14 cellular contexts compared by ENCODE assay signal in the genomic region with DNA sequence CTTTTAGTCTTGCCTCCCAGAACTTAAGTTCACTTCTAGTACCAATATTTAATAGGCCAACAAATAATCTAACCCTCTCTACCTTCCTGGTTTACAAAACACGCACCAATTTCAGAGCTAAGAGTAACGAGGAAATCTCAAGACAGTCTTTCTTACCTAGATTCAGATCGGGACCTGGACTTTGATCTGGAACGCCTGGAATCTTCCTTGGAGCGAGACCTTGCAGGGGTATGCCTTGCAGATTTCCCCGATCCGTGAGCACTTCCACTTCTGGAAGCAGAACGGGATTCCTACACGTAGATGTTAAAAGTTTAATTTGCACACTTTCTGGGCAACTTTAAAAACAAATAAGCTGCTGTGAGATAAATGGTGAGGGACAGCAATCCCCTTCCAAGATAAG. TPM values are rescaled to one million over a fixed set of nuclear protein-coding genes. Genes with fewer than 3 reads are reported as not detected.
A peak's percentile ranks its signal among the peaks of the same experiment; 100 is the strongest.
DNase-seq lines count a peak whose midpoint lies in the region; ATAC-seq and TF ChIP-seq lines count a peak whose summit lies in the region.
"Had no signal": no experiment of that assay in that cellular context is flagged by ENCODE, and none has a peak within 500 bp of the region (broad histone marks: within the 10 kb centered on the region; RNA-seq: fewer than 3 reads in every experiment).

No MANE protein-coding gene starts in this region.

- peak overlapping the region; percentile 2 to 96 (median 65) for H3K4me3 Mint-ChIP-seq in CD8-positive, alpha-beta memory T cell
- peak overlapping the region; percentile 98 for H3K4me3 Mint-ChIP-seq in natural killer cell treated with Interleukin-12 subunit alpha and Interleukin-12 subunit beta and Interleukin-15 and Interleukin-18, amount 100 ng/mL, for 72 hours

- H3K27me3 ChIP-seq in CD8-positive, alpha-beta memory T cell (ENCODE audit: insufficient read depth, low read length, poor library complexity, severe bottlenecking) = no peaks in the 10 kb centered on the region
- H3K27me3 ChIP-seq in Loucy (ENCODE audit: insufficient read depth, low read length, poor library complexity, severe bottlenecking) (no peaks in the 10 kb centered on the region), colonic mucosa (no peaks in the 10 kb centered on the region), body of pancreas (no peaks in the 10 kb centered on the region)
- H3K27me3 ChIP-seq: ascending aorta, SJSA1 had no signal

- H3K9me3 ChIP-seq in CD8-positive, alpha-beta memory T cell (ENCODE audit: low read length) = no peaks in the 10 kb centered on the region
- H3K9me3 ChIP-seq in Loucy (ENCODE audit: insufficient read depth, low read depth, low read length) (no peaks in the 10 kb centered on the region), colonic mucosa (no peaks in the 10 kb centered on the region), body of pancreas (no peaks in the 10 kb centered on the region)
- H3K9me3 ChIP-seq: ascending aorta, SJSA1 had no signal

- H3K9me3 Mint-ChIP-seq in CD8-positive, alpha-beta memory T cell = no peaks in the 10 kb centered on the region
- no peaks in the 10 kb centered on the region for H3K9me3 Mint-ChIP-seq in natural killer cell treated with Interleukin-12 subunit alpha and Interleukin-12 subunit beta and Interleukin-15 and Interleukin-18, amount 100 ng/mL, for 72 hours

- H3K9ac ChIP-seq in Loucy (ENCODE audit: low read depth, low read length, poor library complexity, severe bottlenecking) = no peak overlapping the region
- H3K9ac ChIP-seq in colonic mucosa (ENCODE audit: low read depth in 2 of 2, low read length in 2 of 2) = no peak overlapping the region

- no peak for TF ChIP-seq CTCF in Loucy (conservative IDR thresholded peaks at IDR 0.05; ENCODE audit: low read length)
- TF ChIP-seq CTCF in colonic mucosa (IDR thresholded peaks at IDR 0.05) = no peak
- TF ChIP-seq CTCF in body of pancreas (IDR thresholded peaks at IDR 0.05) = no peak

- H3K27me3 Mint-ChIP-seq in CD8-positive, alpha-beta memory T cell = no peaks in the 10 kb centered on the region
- no peaks in the 10 kb centered on the region for H3K27me3 Mint-ChIP-seq in natural killer cell treated with Interleukin-12 subunit alpha and Interleukin-12 subunit beta and Interleukin-15 and Interleukin-18, amount 100 ng/mL, for 72 hours

- H4K20me1 ChIP-seq in Loucy (ENCODE audit: insufficient read depth, low read length, poor library complexity, severe bottlenecking) = peaks cover 100% of the 10 kb centered on the region

- POLR2A ChIA-PET in CD8-positive, alpha-beta memory T cell (lab: Charles Lee) = interaction anchor here (1.5 kb wide), 1 partner anchor 14 kb away, joined by 3 read pairs; no protein-coding TSS in a partner anchor

- H3K4me3 ChIP-seq in CD8-positive, alpha-beta memory T cell (ENCODE audit: low read length) = no peak overlapping the region
- H3K4me3 ChIP-seq in Loucy (ENCODE audit: low read length, poor library complexity, severe bottlenecking) (peak overlapping the region; percentile 90), colonic mucosa (no peak overlapping the region), body of pancreas (no peak overlapping the region)
- H3K4me3 ChIP-seq: SJSA1 had no signal

- peak overlapping the region; percentile 3 to 77 (median 58) for H3K27ac Mint-ChIP-seq in CD8-positive, alpha-beta memory T cell
- H3K27ac Mint-ChIP-seq in natural killer cell treated with Interleukin-12 subunit alpha and Interleukin-12 subunit beta and Interleukin-15 and Interleukin-18, amount 100 ng/mL, for 72 hours = peak overlapping the region; percentile 15 to 66

- peaks cover 74% of the 10 kb centered on the region for H3K36me3 ChIP-seq in CD8-positive, alpha-beta memory T cell (ENCODE audit: insufficient read depth, low read length)
- H3K36me3 ChIP-seq in Loucy (ENCODE audit: insufficient read depth, low read length) = peaks cover 99% of the 10 kb centered on the region
- H3K36me3 ChIP-seq in colonic mucosa = peaks cover 33% of the 10 kb centered on the region
- H3K36me3 ChIP-seq in body of pancreas (replicated peaks in 1 of 2; ENCODE audit: insufficient read depth in 1 of 2, low read depth in 2 of 2) = peaks cover 16 to 32% of the 10 kb centered on the region in 2 donors

- H2AFZ ChIP-seq in Loucy (ENCODE audit: low read length) = no peak overlapping the region

- CTCF ChIA-PET in CD8-positive, alpha-beta memory T cell (lab: Charles Lee) = interaction anchor here (1.5 to 6.0 kb wide), 4 partner anchors 10 to 57 kb away, joined by 3 to 38 read pairs (median 14); a partner anchor contains a TSS

- intact Hi-C loops in colonic mucosa (cut with DNase I) = loop anchor here (5.0 kb wide), 1 partner anchor 99 kb away; a partner anchor contains a TSS
- intact Hi-C loops in body of pancreas (cut with DNase I) = no loop called here

- H3K36me3 Mint-ChIP-seq in CD8-positive, alpha-beta memory T cell = peaks cover 17 to 96% (median 28%) of the 10 kb centered on the region in 3 donors
- peaks cover 81% of the 10 kb centered on the region for H3K36me3 Mint-ChIP-seq in natural killer cell treated with Interleukin-12 subunit alpha and Interleukin-12 subunit beta and Interleukin-15 and Interleukin-18, amount 100 ng/mL, for 72 hours

- 27 to 29% methylated on average over 8 to 9 of the region's 9 CpGs for WGBS in body of pancreas, 2 donors

- peaks cover 79 to 95% (median 86%) of the 10 kb centered on the region in 3 donors for H3K4me1 Mint-ChIP-seq in CD8-positive, alpha-beta memory T cell
- H3K4me1 Mint-ChIP-seq in natural killer cell treated with Interleukin-12 subunit alpha and Interleukin-12 subunit beta and Interleukin-15 and Interleukin-18, amount 100 ng/mL, for 72 hours (ENCODE audit: low read depth in 2 of 2) = peaks cover 78 to 83% of the 10 kb centered on the region in 2 donors

- H3K27ac ChIP-seq in CD8-positive, alpha-beta memory T cell (ENCODE audit: low read depth, low read length) = no peak overlapping the region
- H3K27ac ChIP-seq in colonic mucosa (peak overlapping the region; percentile 67), body of pancreas (peak overlapping the region in 1 of 4 donors; percentile 50)
- H3K27ac ChIP-seq: SJSA1 had no signal

- H3K79me2 ChIP-seq in Loucy (ENCODE audit: insufficient read depth, low read length) = peaks cover 100% of the 10 kb centered on the region

- no peaks in the 10 kb centered on the region for H3F3A ChIP-seq in Loucy (ENCODE audit: low read depth)

- TF ChIP-seq POLR2A in body of pancreas (IDR thresholded peaks at IDR 0.05) = no peak

- no peaks in the 10 kb centered on the region for H3K9me2 ChIP-seq in Loucy (replicated peaks; ENCODE audit: low read depth, low read length)

- ATAC-seq in natural killer cell treated with Interleukin-12 subunit alpha and Interleukin-12 subunit beta and Interleukin-15 and Interleukin-18, amount 100 ng/mL, for 72 hours = no peak
- no peak for ATAC-seq in body of pancreas

- peak overlapping the region; percentile 97 for H3K4me2 ChIP-seq in Loucy (ENCODE audit: low read depth, low read length, poor library complexity, severe bottlenecking)

- peaks cover 56% of the 10 kb centered on the region for H3K4me1 ChIP-seq in CD8-positive, alpha-beta memory T cell (ENCODE audit: insufficient read depth, low read length)
- H3K4me1 ChIP-seq in Loucy (ENCODE audit: insufficient read depth, low read length, poor library complexity, severe bottlenecking) (peaks cover 62% of the 10 kb centered on the region), colonic mucosa (peaks cover 35% of the 10 kb centered on the region), body of pancreas (peaks cover 60% of the 10 kb centered on the region)

- no peak for DNase-seq in CD8-positive, alpha-beta memory T cell
- DNase-seq in colonic mucosa = peak; percentile 69
- DNase-seq in natural killer cell treated with Interleukin-12 subunit alpha and Interleukin-12 subunit beta and Interleukin-15 and Interleukin-18, amount 100 ng/mL, for 72 hours (ENCODE audit: low spot score) = no peak
- DNase-seq in DMS153 treated with DMSO at 0.1 percent for 48 hours (lab: John Stamatoyannopoulos, UW; ENCODE audit: unreplicated experiment) = no peak
- DNase-seq in hypothalamus (lab: John Stamatoyannopoulos, UW) = no peak
- no peak for DNase-seq in body of pancreas
- no peak for DNase-seq in NCI-H345 (lab: John Stamatoyannopoulos, UW)
- DNase-seq: activated CD4-positive, alpha-beta T cell treated with anti-CD3 and anti-CD28 coated beads for 4 hours; NCI-H1417; NCI-H526; stimulated activated naive CD4-positive, alpha-beta T cell had no signal

RNA-seq across cellular contexts. Expression of a gene that starts 11.4 kb away (rescaled TPM):
- 100 to 1,000 TPM; 305 to 324 TPM for total RNA-seq in CD8-positive, alpha-beta memory T cell
- polyA plus RNA-seq in CD8-positive, alpha-beta memory T cell = 181 TPM
- total RNA-seq in colonic mucosa (100 to 1,000 TPM in 1 of 2 donors, 10 to 100 TPM in 1; 98.8 to 140 TPM), body of pancreas (100 to 1,000 TPM in 1 of 2 donors, 10 to 100 TPM in 1; 74.2 to 323 TPM)
- total RNA-seq in natural killer cell treated with Interleukin-12 subunit alpha and Interleukin-12 subunit beta and Interleukin-15 and Interleukin-18, amount 100 ng/mL, for 72 hours = 100 to 1,000 TPM; 266 to 286 TPM
